In genomic region chr6:125918681-125919566, GRCh38 we compare ENCODE assay signal across 1 cellular context.
TF ChIP-seq lines count a peak whose summit lies in the region.

No MANE protein-coding gene starts in this region.

TF ChIP-seq in K562, 482 proteins besides CTCF, POLR2A, EP300 and RAD21 (continued from another document and continues in another):
- TF ChIP-seq CHD7 (IDR thresholded peaks at IDR 0.05; ENCODE audit: low read depth, low read length): no peak
- no peak for TF ChIP-seq NR0B1 (IDR thresholded peaks at IDR 0.05; ENCODE audit: partially characterized antibody)
- TF ChIP-seq NCOA6 (IDR thresholded peaks at IDR 0.05): no peak
- TF ChIP-seq SMAD3 (CRISPR knock-in tag; conservative IDR thresholded peaks at IDR 0.05): no peak
- TF ChIP-seq BACH1 (tag; IDR thresholded peaks at IDR 0.05): peak; percentile 30; the same call in 1 of the 2 replicates
- no peak for TF ChIP-seq RBM17 (IDR thresholded peaks at IDR 0.05; ENCODE audit: borderline replicate concordance, low read depth, low read length)
- TF ChIP-seq ILF3 (IDR thresholded peaks at IDR 0.05; ENCODE audit: borderline replicate concordance): no peak
- TF ChIP-seq PHF8 (IDR thresholded peaks at IDR 0.05; ENCODE audit: borderline replicate concordance, low read length): peak; percentile 40; the same call in 1 of the 2 replicates
- no peak for TF ChIP-seq ZBTB17 (CRISPR knock-in tag; IDR thresholded peaks at IDR 0.05)
- TF ChIP-seq CCAR2 (IDR thresholded peaks at IDR 0.05; ENCODE audit: low read depth, low read length): no peak
- TF ChIP-seq HES1 (IDR thresholded peaks at IDR 0.05; ENCODE audit: low read depth): no peak
- no peak for TF ChIP-seq ZNF77 (CRISPR knock-in tag; IDR thresholded peaks at IDR 0.05)
- peak; percentile 64; the same call in 1 of the 2 replicates for TF ChIP-seq POLR2H (tag; IDR thresholded peaks at IDR 0.05; ENCODE audit: low read depth)
- no peak for TF ChIP-seq ADNP (tag; IDR thresholded peaks at IDR 0.05)
- TF ChIP-seq RB1 (IDR thresholded peaks at IDR 0.05; ENCODE audit: low read depth): no peak
- 0 out of 2 replicates have a peak, but pooled peaks have one; percentile 22 for TF ChIP-seq MEF2D (tag; conservative IDR thresholded peaks at IDR 0.05; ENCODE audit: low read depth)
- no peak for TF ChIP-seq SAFB (IDR thresholded peaks at IDR 0.05; ENCODE audit: borderline replicate concordance, low read depth, low read length)
- TF ChIP-seq RREB1 (CRISPR knock-in tag; IDR thresholded peaks at IDR 0.05): no peak
- TF ChIP-seq ZNF384 (IDR thresholded peaks at IDR 0.05; ENCODE audit: low read depth, low read length): no peak
- no peak for TF ChIP-seq SRSF3 (IDR thresholded peaks at IDR 0.05; ENCODE audit: insufficient read depth, low read length)
- 0 out of 2 replicates have a peak, but pooled peaks have one; percentile 10 for TF ChIP-seq DPF2 (IDR thresholded peaks at IDR 0.05)
- no peak for TF ChIP-seq STAT5B (CRISPR knock-in tag; IDR thresholded peaks at IDR 0.05)
- TF ChIP-seq ARNT (IDR thresholded peaks at IDR 0.05): no peak
- no peak for TF ChIP-seq ZBED1 (IDR thresholded peaks at IDR 0.05)
- no peak for TF ChIP-seq RBM39 (optimal IDR thresholded peaks at IDR 0.05; ENCODE audit: low read depth, low read length)
- TF ChIP-seq ZNF445 (CRISPR knock-in tag; IDR thresholded peaks at IDR 0.05; ENCODE audit: low read depth): no peak
- TF ChIP-seq KAT2B (IDR thresholded peaks at IDR 0.05; ENCODE audit: low read depth, low read length): no peak
- no peak for TF ChIP-seq SFPQ (IDR thresholded peaks at IDR 0.05; ENCODE audit: low read depth, low read length)
- TF ChIP-seq JUN (IDR thresholded peaks at IDR 0.05; ENCODE audit: borderline replicate concordance, low read depth, low read length): no peak
- no peak for TF ChIP-seq JUN (CRISPR knock-in tag; IDR thresholded peaks at IDR 0.05; ENCODE audit: borderline replicate concordance)
- TF ChIP-seq CXXC5 (CRISPR knock-in tag; IDR thresholded peaks at IDR 0.05): 0 out of 2 replicates have a peak, but pooled peaks have one; percentile 26
- TF ChIP-seq MAZ (CRISPR knock-in tag; conservative IDR thresholded peaks at IDR 0.05 in 1 of 2, IDR thresholded peaks at IDR 0.05 in 1 of 2): no peak
- no peak for TF ChIP-seq ZNF232 (CRISPR knock-in tag; IDR thresholded peaks at IDR 0.05)
